In genomic region chr5:138649316-138649720, GRCh38 we compare ENCODE assay signal across 16 cellular contexts.
DNase-seq lines count a peak whose midpoint lies in the region; FAIRE-seq and TF ChIP-seq lines count a peak whose summit lies in the region.
"Had no signal": no experiment of that assay in that cellular context is flagged by ENCODE, and none has a peak within 500 bp of the region (broad histone marks: within the 10 kb centered on the region; RNA-seq: fewer than 3 reads in every experiment).

No MANE protein-coding gene starts in this region.

- H3K4me1 Mint-ChIP-seq in brain, result peaks cover 91% of the 10 kb centered on the region

- H3K9me2 ChIP-seq in GM23248 (ENCODE audit: insufficient read depth), result no peaks in the 10 kb centered on the region

- peak; percentile 73 for FAIRE-seq in GM12892 (lab: Jason Lieb, UNC)
- FAIRE-seq in small intestine (lab: Jason Lieb, UNC), result no peak
- FAIRE-seq: endometrium had no signal

- H3F3A ChIP-seq in GM23248 (ENCODE audit: insufficient read depth), result no peaks in the 10 kb centered on the region

- H4K20me1 ChIP-seq in GM23248 (ENCODE audit: insufficient read depth), result no peaks in the 10 kb centered on the region

- H3K4me2 ChIP-seq in parathyroid adenoma (ENCODE audit: low read length), result no peak overlapping the region
- no peak overlapping the region for H3K4me2 ChIP-seq in GM23248 (ENCODE audit: unreplicated experiment)

- no peak overlapping the region for H3K4me3 ChIP-seq in HUES48 (ENCODE audit: low read depth, low read length)
- H3K4me3 ChIP-seq in parathyroid adenoma (ENCODE audit: low read depth, low read length), result no peak overlapping the region
- H3K4me3 ChIP-seq in GM23248, result no peak overlapping the region
- no peak overlapping the region for H3K4me3 ChIP-seq in small intestine (ENCODE audit: low read depth in 1 of 2, low read length in 2 of 2)
- H3K4me3 ChIP-seq: SJCRH30 had no signal

- H3K27ac Mint-ChIP-seq in brain, result peak overlapping the region in 4 of 5 experiments; percentile 36 to 94 (median 74)
- H3K27ac Mint-ChIP-seq: stimulated activated effector memory CD8-positive, alpha-beta T cell treated with anti-CD3 and anti-CD28 coated beads, Interleukin-12 subunit alpha, Interleukin-12 subunit beta, amount 100 ng/mL, for 72 hours had no signal

- H3K27me3 ChIP-seq in HUES48 (ENCODE audit: control insufficient read depth, insufficient read depth, low read length), result no peaks in the 10 kb centered on the region
- H3K27me3 ChIP-seq in parathyroid adenoma (ENCODE audit: control insufficient read depth, insufficient read depth, low read length), result no peaks in the 10 kb centered on the region
- no peaks in the 10 kb centered on the region; the same call in 1 of the 2 replicates for H3K27me3 ChIP-seq in GM23248 (replicated peaks; ENCODE audit: insufficient read depth)
- H3K27me3 ChIP-seq in small intestine (ENCODE audit: control insufficient read depth in 2 of 2, insufficient read depth in 2 of 2, low read length in 2 of 2), result peaks cover 0 to 3% of the 10 kb centered on the region in 2 donors
- H3K27me3 ChIP-seq: SJCRH30 had no signal

- no peak overlapping the region for H3K9ac ChIP-seq in HUES48 (ENCODE audit: low read depth, low read length)
- no peak overlapping the region for H3K9ac ChIP-seq in parathyroid adenoma
- H3K9ac ChIP-seq in GM23248, result no peak overlapping the region

- no peak overlapping the region for H3K4me3 Mint-ChIP-seq in brain
- H3K4me3 Mint-ChIP-seq: stimulated activated effector memory CD8-positive, alpha-beta T cell treated with anti-CD3 and anti-CD28 coated beads, Interleukin-12 subunit alpha, Interleukin-12 subunit beta, amount 100 ng/mL, for 72 hours had no signal

- H3K36me3 Mint-ChIP-seq in brain, result no peaks in the 10 kb centered on the region

- H3K4me1 ChIP-seq in HUES48 (ENCODE audit: control insufficient read depth, insufficient read depth, low read length), result peaks cover 31% of the 10 kb centered on the region
- peaks cover 29% of the 10 kb centered on the region for H3K4me1 ChIP-seq in parathyroid adenoma
- H3K4me1 ChIP-seq in GM23248 (ENCODE audit: insufficient read depth), result peaks cover 4% of the 10 kb centered on the region; the same call in 1 of the 2 replicates
- H3K4me1 ChIP-seq in small intestine (ENCODE audit: control insufficient read depth in 2 of 2, insufficient read depth in 1 of 2, low read depth in 1 of 2, low read length in 1 of 2), result no peaks in the 10 kb centered on the region

- H3K9me3 ChIP-seq in HUES48 (ENCODE audit: control insufficient read depth, insufficient read depth, low read length), result no peaks in the 10 kb centered on the region
- no peaks in the 10 kb centered on the region for H3K9me3 ChIP-seq in parathyroid adenoma (ENCODE audit: control insufficient read depth, low read length)
- no peaks in the 10 kb centered on the region for H3K9me3 ChIP-seq in GM23248 (ENCODE audit: low read depth)
- H3K9me3 ChIP-seq in small intestine (ENCODE audit: control insufficient read depth, low read depth), result no peaks in the 10 kb centered on the region
- H3K9me3 ChIP-seq: SJCRH30 had no signal

- H3K27ac ChIP-seq in HUES48 (ENCODE audit: low read depth, low read length) (peak overlapping the region; percentile 54), parathyroid adenoma (no peak overlapping the region), GM23248 (no peak overlapping the region), small intestine (ENCODE audit: low read depth in 1 of 2, low read length in 1 of 2) (no peak overlapping the region)
- H3K27ac ChIP-seq: C4-2B, SJCRH30 had no signal

- TF ChIP-seq CTCF in brain (conservative IDR thresholded peaks at IDR 0.05) (no peak), parathyroid adenoma (IDR thresholded peaks at IDR 0.05) (no peak), GM10266 (IDR thresholded peaks at IDR 0.05; ENCODE audit: control insufficient read depth, insufficient read depth, low read depth, missing control alignments) (no peak)

- WGBS in GM23248 (ENCODE audit: low coverage in 1 of 2, low lambda C conversion rate in 2 of 2, missing lambda C conversion rate in 2 of 2), 2 experiments, result 80 to 84% methylated on average over 9 of the region's 9 CpGs
- WGBS in small intestine, 3 donors, result 75 to 87% (median 87%) methylated on average over 9 of the region's 9 CpGs

- no peak for TF ChIP-seq POLR2A in GM12892 (IDR thresholded peaks at IDR 0.05; ENCODE audit: low read depth, low read length)

- DNase-seq in GM12892 (ENCODE audit: insufficient read length) (no peak), GM10266 (ENCODE audit: extremely low spot score) (no peak), GM23248 (no peak), small intestine (no peak)
- DNase-seq: activated T-cell treated with anti-CD3 and anti-CD28 coated beads, Interleukin-2, amount 50 U/mL, for 48 hours; foreskin melanocyte; mesenchymal stem cell; NCI-H2081; T1000 had no signal

- in situ Hi-C loops in GM23248 (cut with MboI), result loop anchor here (10.0 kb wide), 1 partner anchor 615 kb away; no protein-coding TSS in a partner anchor

- H3K27me3 Mint-ChIP-seq in brain, result no peaks in the 10 kb centered on the region

- H3K79me2 ChIP-seq in parathyroid adenoma, result no peaks in the 10 kb centered on the region
- H3K79me2 ChIP-seq in GM23248 (ENCODE audit: insufficient read depth), result no peaks in the 10 kb centered on the region

- peak overlapping the region; percentile 82 for H2AFZ ChIP-seq in parathyroid adenoma
- H2AFZ ChIP-seq in GM23248, result no peak overlapping the region

- no peaks in the 10 kb centered on the region for H3K36me3 ChIP-seq in HUES48 (ENCODE audit: control insufficient read depth, insufficient read depth, low read length)
- no peaks in the 10 kb centered on the region for H3K36me3 ChIP-seq in parathyroid adenoma (ENCODE audit: control insufficient read depth, insufficient read depth, low read length)
- no peaks in the 10 kb centered on the region for H3K36me3 ChIP-seq in GM23248 (ENCODE audit: low read depth)
- no peaks in the 10 kb centered on the region for H3K36me3 ChIP-seq in small intestine (ENCODE audit: control insufficient read depth in 2 of 2, insufficient read depth in 2 of 2, low read length in 2 of 2)
- H3K36me3 ChIP-seq: SJCRH30 had no signal

- H3K9me3 Mint-ChIP-seq in brain, result peaks cover 0 to 2% (median 0%) of the 10 kb centered on the region in 5 experiments
- H3K9me3 Mint-ChIP-seq: stimulated activated effector memory CD8-positive, alpha-beta T cell treated with anti-CD3 and anti-CD28 coated beads, Interleukin-12 subunit alpha, Interleukin-12 subunit beta, amount 100 ng/mL, for 72 hours had no signal
